8 cellular contexts compared by ENCODE assay signal in the genomic region with DNA sequence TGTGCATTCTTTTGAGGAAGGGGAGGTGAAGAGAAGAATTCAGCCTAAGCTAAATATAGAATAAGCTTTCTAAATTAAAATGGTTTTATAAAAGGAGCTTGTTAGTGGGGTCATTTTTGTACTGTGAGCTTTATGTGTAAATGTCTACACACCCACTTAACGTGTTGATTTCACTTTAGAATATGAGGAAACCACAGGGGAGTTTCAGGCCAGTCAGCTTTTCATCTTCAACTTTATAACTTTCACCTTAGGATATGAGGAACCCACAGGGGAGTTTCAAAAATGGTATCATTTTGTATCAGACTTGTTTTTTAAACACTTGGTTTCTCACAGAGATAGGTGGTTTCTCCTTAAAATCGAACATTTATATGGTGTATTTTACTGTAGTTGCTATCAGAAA.
DNase-seq lines count a peak whose midpoint lies in the region; ATAC-seq, FAIRE-seq and TF ChIP-seq lines count a peak whose summit lies in the region.
"Not testable (repeated sequence)": the region's sequence is repeated elsewhere in the genome, so short reads cannot be mapped to it uniquely, and the experiment has no call there.

No MANE protein-coding gene starts in this region.

- H3K9me2 ChIP-seq in GM23338 (ENCODE audit: insufficient read depth), result not testable (repeated sequence)

- CTCF ChIA-PET in A549 (lab: Yijun Ruan, JAX), result not testable (repeated sequence)

- H2AFZ ChIP-seq in GM23338, result not testable (repeated sequence)

- not testable (repeated sequence) for TF ChIP-seq EP300 in A549 (IDR thresholded peaks at IDR 0.05)

- not testable (repeated sequence) for H3K9ac ChIP-seq in SK-N-MC (ENCODE audit: insufficient read length)

- intact Hi-C loops in heart right ventricle (cut with DNase I), result not testable (repeated sequence)

- ATAC-seq in A549, GM23338, heart right ventricle: not testable (repeated sequence)
- peak; percentile 71 for ATAC-seq in stimulated activated effector memory CD8-positive, alpha-beta T cell treated with anti-CD3 and anti-CD28 coated beads, Interleukin-12 subunit alpha, Interleukin-12 subunit beta, amount 100 ng/mL, for 72 hours

- TF ChIP-seq POLR2A in A549 (IDR thresholded peaks at IDR 0.05; ENCODE audit: low read length), result not testable (repeated sequence)

- FAIRE-seq in A549 (lab: Jason Lieb, UNC), result not testable (repeated sequence)

- not testable (repeated sequence) for TF ChIP-seq CTCF in A549 (IDR thresholded peaks at IDR 0.05); GM23338 (conservative IDR thresholded peaks at IDR 0.05; ENCODE audit: low read depth in 2 of 2); heart right ventricle (IDR thresholded peaks at IDR 0.05); nephron progenitor cell (IDR thresholded peaks at IDR 0.05)

- not testable (repeated sequence) for H3K9me3 ChIP-seq in A549; SK-N-MC (ENCODE audit: low read depth, low read length); heart right ventricle

- H3K9me3 Mint-ChIP-seq in GM23338; nephron progenitor cell; stimulated activated effector memory CD8-positive, alpha-beta T cell treated with anti-CD3 and anti-CD28 coated beads, Interleukin-12 subunit alpha, Interleukin-12 subunit beta, amount 100 ng/mL, for 72 hours: not testable (repeated sequence)

- H3K4me3 Mint-ChIP-seq in GM23338, result not testable (repeated sequence)
- peak overlapping the region; percentile 80 for H3K4me3 Mint-ChIP-seq in nephron progenitor cell
- peak overlapping the region; percentile 57 for H3K4me3 Mint-ChIP-seq in stimulated activated effector memory CD8-positive, alpha-beta T cell treated with anti-CD3 and anti-CD28 coated beads, Interleukin-12 subunit alpha, Interleukin-12 subunit beta, amount 100 ng/mL, for 72 hours

- not testable (repeated sequence) for H3F3A ChIP-seq in GM23338 (replicated peaks; ENCODE audit: low read depth)

- H3K27ac ChIP-seq in A549 (peak overlapping the region; percentile 86 to 96), heart right ventricle (peak overlapping the region; percentile 78 to 95 (median 90))
- not testable (repeated sequence) for H3K27ac ChIP-seq in GM23338 (ENCODE audit: low read depth); SK-N-MC

- H3K4me3 ChIP-seq in A549 (peak overlapping the region; percentile 86), GM23338 (peak overlapping the region; percentile 55; the same call in 1 of the 2 replicates), SK-N-MC (0 out of 2 replicates have a peak overlapping the region, but pooled peaks have one; percentile 30), heart right ventricle (peak overlapping the region in 9 of 10 donors; percentile 56 to 70 (median 60))

- H3K27me3 Mint-ChIP-seq in GM23338 (ENCODE audit: insufficient read depth, low read depth, poor library complexity) (peaks cover 28% of the 10 kb centered on the region), nephron progenitor cell (ENCODE audit: low read depth, poor library complexity) (peaks cover 24% of the 10 kb centered on the region)

- peaks cover 39% of the 10 kb centered on the region for H3K27me3 ChIP-seq in GM23338 (ENCODE audit: insufficient read depth)
- H3K27me3 ChIP-seq in heart right ventricle, result not testable (repeated sequence)

- DNase-seq in A549 (ENCODE audit: low read depth in 1 of 2, low spot score in 1 of 2); GM23338 (ENCODE audit: low spot score); SK-N-MC (ENCODE audit: low read depth, low spot score); heart right ventricle; nephron progenitor cell; stimulated activated effector memory CD8-positive, alpha-beta T cell treated with anti-CD3 and anti-CD28 coated beads, Interleukin-12 subunit alpha, Interleukin-12 subunit beta, amount 100 ng/mL, for 72 hours (ENCODE audit: low spot score in 2 of 2): not testable (repeated sequence)
- peak; percentile 5 for DNase-seq in activated naive CD4-positive, alpha-beta T cell treated with Interleukin-2 at 50 U/mL for 16 hours
- peak; percentile 33 for DNase-seq in central memory CD4-positive, alpha-beta T cell

- H3K4me2 ChIP-seq in A549 (peak overlapping the region; percentile 76), GM23338 (peak overlapping the region; percentile 72)

- H3K27ac Mint-ChIP-seq in GM23338, nephron progenitor cell: not testable (repeated sequence)
- peak overlapping the region; percentile 10 for H3K27ac Mint-ChIP-seq in stimulated activated effector memory CD8-positive, alpha-beta T cell treated with anti-CD3 and anti-CD28 coated beads, Interleukin-12 subunit alpha, Interleukin-12 subunit beta, amount 100 ng/mL, for 72 hours

- WGBS in A549 (ENCODE audit: missing lambda C conversion rate), result 8% methylated on average over 2 of the region's 2 CpGs
- 0 to 3% methylated on average over 1 of the region's 2 CpGs for WGBS in heart right ventricle, 2 donors

- not testable (repeated sequence) for H3K36me3 Mint-ChIP-seq in GM23338 (ENCODE audit: low read depth); nephron progenitor cell (ENCODE audit: low read depth); stimulated activated effector memory CD8-positive, alpha-beta T cell treated with anti-CD3 and anti-CD28 coated beads, Interleukin-12 subunit alpha, Interleukin-12 subunit beta, amount 100 ng/mL, for 72 hours

- H3K36me3 ChIP-seq in GM23338 (ENCODE audit: insufficient read depth); SK-N-MC (ENCODE audit: insufficient read depth, low read length); heart right ventricle: not testable (repeated sequence)

- H3K4me1 ChIP-seq in A549; GM23338 (ENCODE audit: insufficient read depth); heart right ventricle: not testable (repeated sequence)

- H4K20me1 ChIP-seq in GM23338 (replicated peaks; ENCODE audit: insufficient read depth), result not testable (repeated sequence)

- not testable (repeated sequence) for H3K79me2 ChIP-seq in GM23338 (replicated peaks; ENCODE audit: insufficient read depth)

- POLR2A ChIA-PET in A549 (lab: Yijun Ruan, JAX), result not testable (repeated sequence)

- not testable (repeated sequence) for H3K4me1 Mint-ChIP-seq in GM23338; nephron progenitor cell; stimulated activated effector memory CD8-positive, alpha-beta T cell treated with anti-CD3 and anti-CD28 coated beads, Interleukin-12 subunit alpha, Interleukin-12 subunit beta, amount 100 ng/mL, for 72 hours

- TF ChIP-seq RAD21 in A549 (conservative IDR thresholded peaks at IDR 0.05 in 1 of 2, IDR thresholded peaks at IDR 0.05 in 1 of 2), result not testable (repeated sequence)

Comparison
In these comparisons a context has a peak if more than half of its experiments do, and no peak if none do; other contexts are left out.
1. H3K4me3 ChIP-seq: peak in every context shown above with its lines; median percentile 86 in A549; 60 in heart right ventricle; 55 in GM23338; 30 in SK-N-MC.